In genomic region chr4:8356856-8357255, GRCh38 we compare ENCODE assay signal across 13 cellular contexts.
"Had no signal": no experiment of that assay in that cellular context is flagged by ENCODE, and none has a peak within 500 bp of the region (broad histone marks: within the 10 kb centered on the region; RNA-seq: fewer than 3 reads in every experiment).

No MANE protein-coding gene starts in this region.

- H3K4me3 Mint-ChIP-seq: activated CD4-positive, alpha-beta memory T cell treated with anti-CD3 and anti-CD28 coated beads for 36 hours; activated CD8-positive, alpha-beta memory T cell treated with anti-CD3 and anti-CD28 coated beads, Interleukin-2, amount 10 ng/mL, durations not matched to agents 7 days and 5 days; activated T-cell treated with anti-CD3 and anti-CD28 coated beads, Interleukin-2, amount 50 U/mL, for 72 hours; naive B cell; neural progenitor cell had no signal

- ATAC-seq: activated CD8-positive, alpha-beta memory T cell treated with anti-CD3 and anti-CD28 coated beads, Interleukin-2, amount 10 ng/mL, durations not matched to agents 7 days and 5 days; activated T-cell treated with anti-CD3 and anti-CD28 coated beads, Interleukin-2, amount 50 U/mL, for 72 hours had no signal

- H3K9me3 ChIP-seq: ovary, thoracic aorta had no signal

- H3K36me3 ChIP-seq: brain microvascular endothelial cell, neural progenitor cell, ovary, thoracic aorta had no signal

- H3K27me3 Mint-ChIP-seq: activated CD4-positive, alpha-beta memory T cell treated with anti-CD3 and anti-CD28 coated beads for 36 hours; naive B cell had no signal

- H3K27ac ChIP-seq: brain microvascular endothelial cell, foreskin keratinocyte, neural progenitor cell, ovary, thoracic aorta had no signal

- H3K9me3 Mint-ChIP-seq: activated T-cell treated with anti-CD3 and anti-CD28 coated beads, Interleukin-2, amount 50 U/mL, for 72 hours had no signal

- DNase-seq: activated CD4-positive, alpha-beta memory T cell treated with anti-CD3 and anti-CD28 coated beads for 36 hours; activated CD8-positive, alpha-beta memory T cell treated with anti-CD3 and anti-CD28 coated beads, Interleukin-2, amount 10 ng/mL, durations not matched to agents 7 days and 5 days; activated T-cell treated with anti-CD3 and anti-CD28 coated beads, Interleukin-2, amount 50 U/mL, for 72 hours; anterior cingulate cortex; brain microvascular endothelial cell; effector CD8-positive, alpha-beta T cell; naive B cell; stimulated activated CD4-positive, alpha-beta T cell treated with anti-CD3 and anti-CD28 coated beads, Interleukin-12 subunit alpha, Interleukin-12 subunit beta, amount 100 ng/mL, for 4 hours; stimulated activated CD4-positive, alpha-beta T cell treated with anti-CD3 and anti-CD28 coated beads, Interleukin-2, amount 100 ng/mL, for 24 hours had no signal

- H3K27me3 ChIP-seq: brain microvascular endothelial cell, neural progenitor cell, ovary had no signal

- H3K4me2 ChIP-seq: neural progenitor cell had no signal

- H3K36me3 Mint-ChIP-seq: activated CD8-positive, alpha-beta memory T cell treated with anti-CD3 and anti-CD28 coated beads, Interleukin-2, amount 10 ng/mL, durations not matched to agents 7 days and 5 days; naive B cell; neural progenitor cell had no signal

- H2AFZ ChIP-seq: neural progenitor cell had no signal

- H3K4me3 ChIP-seq: neural progenitor cell, ovary, thoracic aorta had no signal

- H3K4me1 ChIP-seq: neural progenitor cell had no signal

- H3K27ac Mint-ChIP-seq: activated CD4-positive, alpha-beta memory T cell treated with anti-CD3 and anti-CD28 coated beads for 36 hours; activated CD8-positive, alpha-beta memory T cell treated with anti-CD3 and anti-CD28 coated beads, Interleukin-2, amount 10 ng/mL, durations not matched to agents 7 days and 5 days; activated T-cell treated with anti-CD3 and anti-CD28 coated beads, Interleukin-2, amount 50 U/mL, for 72 hours; neural progenitor cell had no signal

- H3K4me1 Mint-ChIP-seq: activated CD8-positive, alpha-beta memory T cell treated with anti-CD3 and anti-CD28 coated beads, Interleukin-2, amount 10 ng/mL, durations not matched to agents 7 days and 5 days; naive B cell had no signal
